Comparison of ENCODE assay signal across 1 cellular context in the genomic region with DNA sequence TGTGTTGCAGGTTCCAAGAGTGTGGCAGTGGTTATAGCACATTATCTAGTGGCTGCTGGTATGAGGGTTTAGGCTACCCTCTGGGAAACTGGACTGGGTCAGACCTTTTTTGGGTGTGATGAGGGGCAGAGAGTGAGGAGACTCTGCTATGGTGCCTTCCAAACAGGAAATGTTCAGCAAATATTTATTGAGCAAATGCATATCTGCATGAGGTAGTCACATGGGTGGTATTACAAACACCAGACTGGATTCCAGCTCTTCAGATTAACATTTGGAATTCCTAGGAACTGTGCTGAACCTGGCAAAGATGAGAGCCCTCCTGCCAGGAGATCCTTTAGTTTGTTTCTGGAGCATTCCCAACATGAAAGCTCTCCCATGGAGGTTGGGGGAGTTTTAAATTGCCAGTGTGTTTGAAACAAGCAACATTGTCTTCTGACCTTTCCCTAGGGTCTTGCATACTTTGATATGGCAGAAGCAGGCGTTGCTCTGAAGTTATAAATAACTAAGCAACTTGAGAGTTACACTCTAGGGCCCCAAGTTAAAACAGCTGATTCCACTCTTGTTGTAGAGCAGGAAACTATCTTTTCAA.
TF ChIP-seq lines count a peak whose summit lies in the region.

No MANE protein-coding gene starts in this region.

TF ChIP-seq in HepG2, 621 proteins besides CTCF, POLR2A, EP300 and RAD21 (continued from another document and continues in another):
- TF ChIP-seq ATF5 (CRISPR knock-in tag; IDR thresholded peaks at IDR 0.05; ENCODE audit: low read depth) (no peak), TARDBP (CRISPR knock-in tag; IDR thresholded peaks at IDR 0.05) (peak; percentile 26; the same call in 1 of the 2 replicates), NFIC (IDR thresholded peaks at IDR 0.05; ENCODE audit: low read length) (0 out of 2 replicates have a peak, but pooled peaks have one; percentile 35), ZSCAN22 (CRISPR knock-in tag; IDR thresholded peaks at IDR 0.05) (no peak), SRF (IDR thresholded peaks at IDR 0.05; ENCODE audit: low read depth, low read length) (0 out of 2 replicates have a peak, but pooled peaks have one; percentile 36), ZNF839 (CRISPR knock-in tag; IDR thresholded peaks at IDR 0.05; ENCODE audit: borderline replicate concordance) (no peak), ZNF574 (CRISPR knock-in tag; IDR thresholded peaks at IDR 0.05) (no peak), PRDM10 (CRISPR knock-in tag; IDR thresholded peaks at IDR 0.05; ENCODE audit: low read depth) (peak; percentile 91), SOX13 (IDR thresholded peaks at IDR 0.05) (no peak), SOX13 (CRISPR knock-in tag; conservative IDR thresholded peaks at IDR 0.05 in 1 of 2, IDR thresholded peaks at IDR 0.05 in 1 of 2) (peak in 1 of 2 experiments; percentile 63; a peak in 2 of 4 replicates), LCORL (IDR thresholded peaks at IDR 0.05) (no peak), LCORL (CRISPR knock-in tag; IDR thresholded peaks at IDR 0.05) (peak; percentile 57; the same call in 1 of the 2 replicates), RXRB (CRISPR knock-in tag; IDR thresholded peaks at IDR 0.05; ENCODE audit: borderline replicate concordance) (0 out of 2 replicates have a peak, but pooled peaks have one; percentile 14), ERF (CRISPR knock-in tag; IDR thresholded peaks at IDR 0.05) (peak; percentile 50; the same call in 1 of the 2 replicates), FOXA3 (CRISPR knock-in tag; IDR thresholded peaks at IDR 0.05) (peak; percentile 61; the same call in 1 of the 2 replicates), BCL6 (CRISPR knock-in tag; IDR thresholded peaks at IDR 0.05) (peak; percentile 50), FOXA1 (IDR thresholded peaks at IDR 0.05) (no peak), FOXA1 (CRISPR knock-in tag; IDR thresholded peaks at IDR 0.05) (peak; percentile 6; the same call in 1 of the 2 replicates), CEBPG (CRISPR knock-in tag; IDR thresholded peaks at IDR 0.05) (peak; percentile 23; the same call in 1 of the 2 replicates), ZNF850 (CRISPR knock-in tag; conservative IDR thresholded peaks at IDR 0.05) (no peak), NCOA2 (CRISPR knock-in tag; IDR thresholded peaks at IDR 0.05) (peak; percentile 50; the same call in 1 of the 2 replicates), ZNF674 (CRISPR knock-in tag; IDR thresholded peaks at IDR 0.05; ENCODE audit: low read depth) (no peak), ASH2L (IDR thresholded peaks at IDR 0.05; ENCODE audit: insufficient read length, low read depth, low read length) (peak; percentile 18), SAP130 (CRISPR knock-in tag; IDR thresholded peaks at IDR 0.05; ENCODE audit: low read depth) (peak; percentile 40; the same call in 1 of the 2 replicates), PHF21A (CRISPR knock-in tag; IDR thresholded peaks at IDR 0.05) (no peak), FOXP1 (IDR thresholded peaks at IDR 0.05) (no peak), FOXP1 (CRISPR knock-in tag; IDR thresholded peaks at IDR 0.05) (peak; percentile 35; the same call in 1 of the 2 replicates), GATAD2A (CRISPR knock-in tag; IDR thresholded peaks at IDR 0.05) (peak; percentile 63), MED1 (CRISPR knock-in tag; IDR thresholded peaks at IDR 0.05) (peak; percentile 48), KDM6A (CRISPR knock-in tag; IDR thresholded peaks at IDR 0.05; ENCODE audit: low read depth) (no peak), HDAC2 (CRISPR knock-in tag; IDR thresholded peaks at IDR 0.05) (peak; percentile 46; the same call in 1 of the 2 replicates), FOSL2 (CRISPR knock-in tag; IDR thresholded peaks at IDR 0.05) (peak; percentile 54), ETV5 (CRISPR knock-in tag; IDR thresholded peaks at IDR 0.05; ENCODE audit: borderline replicate concordance) (peak; percentile 36; the same call in 1 of the 2 replicates), SMYD3 (CRISPR knock-in tag; IDR thresholded peaks at IDR 0.05) (no peak), ZNF724P (CRISPR knock-in tag; IDR thresholded peaks at IDR 0.05; ENCODE audit: borderline replicate concordance) (no peak)
- TF ChIP-seq, protein P1, sequence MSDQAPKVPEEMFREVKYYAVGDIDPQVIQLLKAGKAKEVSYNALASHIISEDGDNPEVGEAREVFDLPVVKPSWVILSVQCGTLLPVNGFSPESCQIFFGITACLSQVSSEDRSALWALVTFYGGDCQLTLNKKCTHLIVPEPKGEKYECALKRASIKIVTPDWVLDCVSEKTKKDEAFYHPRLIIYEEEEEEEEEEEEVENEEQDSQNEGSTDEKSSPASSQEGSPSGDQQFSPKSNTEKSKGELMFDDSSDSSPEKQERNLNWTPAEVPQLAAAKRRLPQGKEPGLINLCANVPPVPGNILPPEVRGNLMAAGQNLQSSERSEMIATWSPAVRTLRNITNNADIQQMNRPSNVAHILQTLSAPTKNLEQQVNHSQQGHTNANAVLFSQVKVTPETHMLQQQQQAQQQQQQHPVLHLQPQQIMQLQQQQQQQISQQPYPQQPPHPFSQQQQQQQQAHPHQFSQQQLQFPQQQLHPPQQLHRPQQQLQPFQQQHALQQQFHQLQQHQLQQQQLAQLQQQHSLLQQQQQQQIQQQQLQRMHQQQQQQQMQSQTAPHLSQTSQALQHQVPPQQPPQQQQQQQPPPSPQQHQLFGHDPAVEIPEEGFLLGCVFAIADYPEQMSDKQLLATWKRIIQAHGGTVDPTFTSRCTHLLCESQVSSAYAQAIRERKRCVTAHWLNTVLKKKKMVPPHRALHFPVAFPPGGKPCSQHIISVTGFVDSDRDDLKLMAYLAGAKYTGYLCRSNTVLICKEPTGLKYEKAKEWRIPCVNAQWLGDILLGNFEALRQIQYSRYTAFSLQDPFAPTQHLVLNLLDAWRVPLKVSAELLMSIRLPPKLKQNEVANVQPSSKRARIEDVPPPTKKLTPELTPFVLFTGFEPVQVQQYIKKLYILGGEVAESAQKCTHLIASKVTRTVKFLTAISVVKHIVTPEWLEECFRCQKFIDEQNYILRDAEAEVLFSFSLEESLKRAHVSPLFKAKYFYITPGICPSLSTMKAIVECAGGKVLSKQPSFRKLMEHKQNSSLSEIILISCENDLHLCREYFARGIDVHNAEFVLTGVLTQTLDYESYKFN (CRISPR knock-in tag; conservative IDR thresholded peaks at IDR 0.05): peak; percentile 62
- TF ChIP-seq, protein P2, sequence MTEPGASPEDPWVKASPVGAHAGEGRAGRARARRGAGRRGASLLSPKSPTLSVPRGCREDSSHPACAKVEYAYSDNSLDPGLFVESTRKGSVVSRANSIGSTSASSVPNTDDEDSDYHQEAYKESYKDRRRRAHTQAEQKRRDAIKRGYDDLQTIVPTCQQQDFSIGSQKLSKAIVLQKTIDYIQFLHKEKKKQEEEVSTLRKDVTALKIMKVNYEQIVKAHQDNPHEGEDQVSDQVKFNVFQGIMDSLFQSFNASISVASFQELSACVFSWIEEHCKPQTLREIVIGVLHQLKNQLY (CRISPR knock-in tag; IDR thresholded peaks at IDR 0.05): peak; percentile 93
- TF ChIP-seq, protein P3, sequence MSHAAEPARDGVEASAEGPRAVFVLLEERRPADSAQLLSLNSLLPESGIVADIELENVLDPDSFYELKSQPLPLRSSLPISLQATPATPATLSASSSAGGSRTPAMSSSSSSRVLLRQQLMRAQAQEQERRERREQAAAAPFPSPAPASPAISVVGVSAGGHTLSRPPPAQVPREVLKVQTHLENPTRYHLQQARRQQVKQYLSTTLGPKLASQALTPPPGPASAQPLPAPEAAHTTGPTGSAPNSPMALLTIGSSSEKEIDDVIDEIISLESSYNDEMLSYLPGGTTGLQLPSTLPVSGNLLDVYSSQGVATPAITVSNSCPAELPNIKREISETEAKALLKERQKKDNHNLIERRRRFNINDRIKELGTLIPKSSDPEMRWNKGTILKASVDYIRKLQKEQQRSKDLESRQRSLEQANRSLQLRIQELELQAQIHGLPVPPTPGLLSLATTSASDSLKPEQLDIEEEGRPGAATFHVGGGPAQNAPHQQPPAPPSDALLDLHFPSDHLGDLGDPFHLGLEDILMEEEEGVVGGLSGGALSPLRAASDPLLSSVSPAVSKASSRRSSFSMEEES (CRISPR knock-in tag; IDR thresholded peaks at IDR 0.05): peak; percentile 87
- TF ChIP-seq, protein P4, sequence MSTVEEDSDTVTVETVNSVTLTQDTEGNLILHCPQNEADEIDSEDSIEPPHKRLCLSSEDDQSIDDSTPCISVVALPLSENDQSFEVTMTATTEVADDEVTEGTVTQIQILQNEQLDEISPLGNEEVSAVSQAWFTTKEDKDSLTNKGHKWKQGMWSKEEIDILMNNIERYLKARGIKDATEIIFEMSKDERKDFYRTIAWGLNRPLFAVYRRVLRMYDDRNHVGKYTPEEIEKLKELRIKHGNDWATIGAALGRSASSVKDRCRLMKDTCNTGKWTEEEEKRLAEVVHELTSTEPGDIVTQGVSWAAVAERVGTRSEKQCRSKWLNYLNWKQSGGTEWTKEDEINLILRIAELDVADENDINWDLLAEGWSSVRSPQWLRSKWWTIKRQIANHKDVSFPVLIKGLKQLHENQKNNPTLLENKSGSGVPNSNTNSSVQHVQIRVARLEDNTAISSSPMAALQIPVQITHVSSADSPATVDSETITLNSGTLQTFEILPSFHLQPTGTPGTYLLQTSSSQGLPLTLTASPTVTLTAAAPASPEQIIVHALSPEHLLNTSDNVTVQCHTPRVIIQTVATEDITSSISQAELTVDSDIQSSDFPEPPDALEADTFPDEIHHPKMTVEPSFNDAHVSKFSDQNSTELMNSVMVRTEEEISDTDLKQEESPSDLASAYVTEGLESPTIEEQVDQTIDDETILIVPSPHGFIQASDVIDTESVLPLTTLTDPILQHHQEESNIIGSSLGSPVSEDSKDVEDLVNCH (CRISPR knock-in tag; IDR thresholded peaks at IDR 0.05): no peak
- TF ChIP-seq, protein P5, sequence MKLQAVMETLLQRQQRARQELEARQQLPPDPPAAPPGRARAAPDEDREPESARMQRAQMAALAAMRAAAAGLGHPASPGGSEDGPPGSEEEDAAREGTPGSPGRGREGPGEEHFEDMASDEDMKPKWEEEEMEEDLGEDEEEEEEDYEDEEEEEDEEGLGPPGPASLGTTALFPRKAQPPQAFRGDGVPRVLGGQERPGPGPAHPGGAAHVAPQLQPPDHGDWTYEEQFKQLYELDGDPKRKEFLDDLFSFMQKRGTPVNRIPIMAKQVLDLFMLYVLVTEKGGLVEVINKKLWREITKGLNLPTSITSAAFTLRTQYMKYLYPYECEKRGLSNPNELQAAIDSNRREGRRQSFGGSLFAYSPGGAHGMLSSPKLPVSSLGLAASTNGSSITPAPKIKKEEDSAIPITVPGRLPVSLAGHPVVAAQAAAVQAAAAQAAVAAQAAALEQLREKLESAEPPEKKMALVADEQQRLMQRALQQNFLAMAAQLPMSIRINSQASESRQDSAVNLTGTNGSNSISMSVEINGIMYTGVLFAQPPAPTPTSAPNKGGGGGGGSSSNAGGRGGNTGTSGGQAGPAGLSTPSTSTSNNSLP (IDR thresholded peaks at IDR 0.05; ENCODE audit: low read depth, low read length): peak; percentile 37; the same call in 1 of the 2 replicates
- TF ChIP-seq, protein P6, sequence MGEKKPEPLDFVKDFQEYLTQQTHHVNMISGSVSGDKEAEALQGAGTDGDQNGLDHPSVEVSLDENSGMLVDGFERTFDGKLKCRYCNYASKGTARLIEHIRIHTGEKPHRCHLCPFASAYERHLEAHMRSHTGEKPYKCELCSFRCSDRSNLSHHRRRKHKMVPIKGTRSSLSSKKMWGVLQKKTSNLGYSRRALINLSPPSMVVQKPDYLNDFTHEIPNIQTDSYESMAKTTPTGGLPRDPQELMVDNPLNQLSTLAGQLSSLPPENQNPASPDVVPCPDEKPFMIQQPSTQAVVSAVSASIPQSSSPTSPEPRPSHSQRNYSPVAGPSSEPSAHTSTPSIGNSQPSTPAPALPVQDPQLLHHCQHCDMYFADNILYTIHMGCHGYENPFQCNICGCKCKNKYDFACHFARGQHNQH (CRISPR knock-in tag; IDR thresholded peaks at IDR 0.05): peak; percentile 20; the same call in 1 of the 2 replicates
